9 cellular contexts compared by ENCODE assay signal in the genomic region with DNA sequence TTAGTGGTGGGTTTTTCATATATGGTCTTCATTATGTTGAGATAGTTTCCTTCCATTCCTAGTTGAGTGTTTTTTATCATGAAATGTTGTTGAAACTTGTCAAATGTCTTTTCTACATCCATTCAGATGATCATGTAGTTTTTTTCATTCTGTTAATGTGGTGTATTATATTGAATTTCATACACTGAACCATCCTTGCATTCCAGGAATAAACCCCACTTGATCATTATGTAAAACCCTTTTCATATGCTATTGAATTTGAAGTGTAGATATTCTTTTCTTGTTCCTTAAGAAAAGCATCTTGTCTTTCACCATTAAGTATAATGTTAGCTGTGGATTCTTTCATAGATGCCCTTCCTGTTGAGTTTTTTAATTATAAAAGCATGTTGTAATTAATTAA.
"Had no signal": no experiment of that assay in that cellular context is flagged by ENCODE, and none has a peak within 500 bp of the region (broad histone marks: within the 10 kb centered on the region; RNA-seq: fewer than 3 reads in every experiment).

No MANE protein-coding gene starts in this region.

- H3K27ac ChIP-seq: ascending aorta, left lung, ovary had no signal

- DNase-seq: activated CD4-positive, alpha-beta T cell treated with anti-CD3 and anti-CD28 coated beads, Interleukin-2, amount 50 U/mL, for 1 hour; activated CD8-positive, alpha-beta memory T cell treated with anti-CD3 and anti-CD28 coated beads for 24 hours; islet precursor cell; left lung; mucosa of descending colon; naive thymus-derived CD4-positive, alpha-beta T cell; ovary; stimulated activated CD4-positive, alpha-beta T cell treated with anti-CD3 and anti-CD28 coated beads, Interleukin-1b, Interleukin-23, amount 100 ng/mL, for 48 hours had no signal

- H3K4me3 ChIP-seq: ascending aorta, left lung, mucosa of descending colon, ovary had no signal

- H3K36me3 ChIP-seq: ovary had no signal

- H3K9me3 ChIP-seq: ovary had no signal

- H3K27me3 ChIP-seq: ascending aorta, left lung, ovary had no signal
